Comparison of ENCODE assay signal across 1 cellular context in the genomic region with DNA sequence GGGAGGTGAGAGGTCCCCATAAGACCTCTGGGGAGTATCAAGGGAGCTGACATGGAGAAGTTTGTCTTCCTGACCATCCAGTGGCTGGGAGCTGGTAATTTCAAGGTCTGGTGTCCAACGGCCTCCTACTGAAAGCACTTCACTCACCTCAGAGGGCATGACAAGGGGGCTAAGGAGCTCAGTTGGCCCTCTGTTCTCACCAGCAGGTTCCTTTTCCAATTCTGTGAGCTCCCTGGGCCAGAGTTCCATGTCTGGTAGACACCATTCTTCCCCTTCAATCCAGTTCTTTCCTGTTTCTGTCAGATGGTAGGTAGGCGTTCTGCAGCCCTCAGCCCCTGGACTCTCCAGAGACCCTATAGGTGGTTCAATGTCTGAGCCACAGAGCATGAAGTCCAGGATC.
TF ChIP-seq lines count a peak whose summit lies in the region.

No MANE protein-coding gene starts in this region.

TF ChIP-seq in WTC11, 78 proteins besides CTCF, POLR2A, EP300 and RAD21 (continued from another document):
- TF ChIP-seq, protein P1, sequence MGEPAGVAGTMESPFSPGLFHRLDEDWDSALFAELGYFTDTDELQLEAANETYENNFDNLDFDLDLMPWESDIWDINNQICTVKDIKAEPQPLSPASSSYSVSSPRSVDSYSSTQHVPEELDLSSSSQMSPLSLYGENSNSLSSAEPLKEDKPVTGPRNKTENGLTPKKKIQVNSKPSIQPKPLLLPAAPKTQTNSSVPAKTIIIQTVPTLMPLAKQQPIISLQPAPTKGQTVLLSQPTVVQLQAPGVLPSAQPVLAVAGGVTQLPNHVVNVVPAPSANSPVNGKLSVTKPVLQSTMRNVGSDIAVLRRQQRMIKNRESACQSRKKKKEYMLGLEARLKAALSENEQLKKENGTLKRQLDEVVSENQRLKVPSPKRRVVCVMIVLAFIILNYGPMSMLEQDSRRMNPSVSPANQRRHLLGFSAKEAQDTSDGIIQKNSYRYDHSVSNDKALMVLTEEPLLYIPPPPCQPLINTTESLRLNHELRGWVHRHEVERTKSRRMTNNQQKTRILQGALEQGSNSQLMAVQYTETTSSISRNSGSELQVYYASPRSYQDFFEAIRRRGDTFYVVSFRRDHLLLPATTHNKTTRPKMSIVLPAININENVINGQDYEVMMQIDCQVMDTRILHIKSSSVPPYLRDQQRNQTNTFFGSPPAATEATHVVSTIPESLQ (CRISPR knock-in tag; IDR thresholded peaks at IDR 0.05), result no peak
- no peak for TF ChIP-seq JAZF1 (CRISPR knock-in tag; IDR thresholded peaks at IDR 0.05)
- no peak for TF ChIP-seq NR1H2 (CRISPR knock-in tag; IDR thresholded peaks at IDR 0.05)
- TF ChIP-seq, protein P2, sequence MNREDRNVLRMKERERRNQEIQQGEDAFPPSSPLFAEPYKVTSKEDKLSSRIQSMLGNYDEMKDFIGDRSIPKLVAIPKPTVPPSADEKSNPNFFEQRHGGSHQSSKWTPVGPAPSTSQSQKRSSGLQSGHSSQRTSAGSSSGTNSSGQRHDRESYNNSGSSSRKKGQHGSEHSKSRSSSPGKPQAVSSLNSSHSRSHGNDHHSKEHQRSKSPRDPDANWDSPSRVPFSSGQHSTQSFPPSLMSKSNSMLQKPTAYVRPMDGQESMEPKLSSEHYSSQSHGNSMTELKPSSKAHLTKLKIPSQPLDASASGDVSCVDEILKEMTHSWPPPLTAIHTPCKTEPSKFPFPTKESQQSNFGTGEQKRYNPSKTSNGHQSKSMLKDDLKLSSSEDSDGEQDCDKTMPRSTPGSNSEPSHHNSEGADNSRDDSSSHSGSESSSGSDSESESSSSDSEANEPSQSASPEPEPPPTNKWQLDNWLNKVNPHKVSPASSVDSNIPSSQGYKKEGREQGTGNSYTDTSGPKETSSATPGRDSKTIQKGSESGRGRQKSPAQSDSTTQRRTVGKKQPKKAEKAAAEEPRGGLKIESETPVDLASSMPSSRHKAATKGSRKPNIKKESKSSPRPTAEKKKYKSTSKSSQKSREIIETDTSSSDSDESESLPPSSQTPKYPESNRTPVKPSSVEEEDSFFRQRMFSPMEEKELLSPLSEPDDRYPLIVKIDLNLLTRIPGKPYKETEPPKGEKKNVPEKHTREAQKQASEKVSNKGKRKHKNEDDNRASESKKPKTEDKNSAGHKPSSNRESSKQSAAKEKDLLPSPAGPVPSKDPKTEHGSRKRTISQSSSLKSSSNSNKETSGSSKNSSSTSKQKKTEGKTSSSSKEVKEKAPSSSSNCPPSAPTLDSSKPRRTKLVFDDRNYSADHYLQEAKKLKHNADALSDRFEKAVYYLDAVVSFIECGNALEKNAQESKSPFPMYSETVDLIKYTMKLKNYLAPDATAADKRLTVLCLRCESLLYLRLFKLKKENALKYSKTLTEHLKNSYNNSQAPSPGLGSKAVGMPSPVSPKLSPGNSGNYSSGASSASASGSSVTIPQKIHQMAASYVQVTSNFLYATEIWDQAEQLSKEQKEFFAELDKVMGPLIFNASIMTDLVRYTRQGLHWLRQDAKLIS (CRISPR knock-in tag; IDR thresholded peaks at IDR 0.05; ENCODE audit: borderline replicate concordance), result no peak
- TF ChIP-seq NR3C1 (CRISPR knock-in tag; conservative IDR thresholded peaks at IDR 0.05; ENCODE audit: low read depth), result no peak
- TF ChIP-seq FOXJ3 (CRISPR knock-in tag; IDR thresholded peaks at IDR 0.05; ENCODE audit: borderline replicate concordance), result no peak
